14 cellular contexts compared by ENCODE assay signal in the genomic region with DNA sequence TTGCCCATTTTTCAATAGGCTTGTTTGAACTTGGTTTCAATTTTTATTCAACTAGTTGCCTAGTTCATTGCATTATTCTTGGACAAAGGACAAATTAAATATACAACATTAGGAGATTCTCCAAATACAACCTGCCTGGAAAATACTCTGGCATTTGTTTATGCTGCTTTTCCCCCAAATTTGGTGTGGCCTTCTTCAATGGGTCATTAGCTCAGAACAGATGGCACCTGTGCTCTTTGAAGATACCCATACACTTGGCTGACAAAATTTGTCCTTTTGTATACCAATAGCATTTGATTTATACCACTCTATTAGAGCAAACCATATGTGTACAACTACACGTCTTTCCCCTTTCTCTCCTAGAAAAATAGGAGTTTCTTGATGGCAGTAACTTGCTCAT. TPM values are rescaled to one million over a fixed set of nuclear protein-coding genes. Genes with fewer than 3 reads are reported as not detected.
DNase-seq lines count a peak whose midpoint lies in the region; ATAC-seq, FAIRE-seq and TF ChIP-seq lines count a peak whose summit lies in the region.
"Had no signal": no experiment of that assay in that cellular context is flagged by ENCODE, and none has a peak within 500 bp of the region (broad histone marks: within the 10 kb centered on the region; RNA-seq: fewer than 3 reads in every experiment).

No MANE protein-coding gene starts in this region.

- H3K27me3 ChIP-seq in CD4-positive, alpha-beta T cell (ENCODE audit: control insufficient read depth, insufficient read depth, low read length), result no peaks in the 10 kb centered on the region
- no peaks in the 10 kb centered on the region for H3K27me3 ChIP-seq in GM23338 (ENCODE audit: insufficient read depth)
- no peaks in the 10 kb centered on the region for H3K27me3 ChIP-seq in naive thymus-derived CD4-positive, alpha-beta T cell (ENCODE audit: control insufficient read depth in 2 of 2, insufficient read depth in 2 of 2, low read length in 2 of 2)
- no peaks in the 10 kb centered on the region for H3K27me3 ChIP-seq in osteoblast (ENCODE audit: insufficient read depth, low read length)

- H3K9me2 ChIP-seq in GM23338 (ENCODE audit: insufficient read depth), result no peaks in the 10 kb centered on the region

- H3K79me2 ChIP-seq in GM23338 (replicated peaks; ENCODE audit: insufficient read depth) (peaks cover 50% of the 10 kb centered on the region), osteoblast (ENCODE audit: insufficient read depth, low read length) (peaks cover 21% of the 10 kb centered on the region)

- H3K4me3 ChIP-seq in GM23338, result peak overlapping the region; percentile 82
- H3K4me3 ChIP-seq in naive thymus-derived CD4-positive, alpha-beta T cell (ENCODE audit: low read length), result no peak overlapping the region
- no peak overlapping the region for H3K4me3 ChIP-seq in osteoblast (ENCODE audit: insufficient read depth, low read length)

- H4K20me1 ChIP-seq in GM23338 (replicated peaks; ENCODE audit: insufficient read depth) (no peaks in the 10 kb centered on the region; the same call in 1 of the 2 replicates), osteoblast (ENCODE audit: insufficient read depth, low read length) (no peaks in the 10 kb centered on the region)

- intact Hi-C loops in CD4-positive, alpha-beta T cell (cut with DNase I, micrococcal nuclease), result loop anchor here in 1 of 2 experiments (5.0 to 10.0 kb wide), 4 partner anchors 35 to 530 kb away; partner anchors contain the start of genes ATF7IP, C12orf60 and WBP11
- intact Hi-C loops in naive thymus-derived CD4-positive, alpha-beta T cell (cut with micrococcal nuclease), result no loop called here

- no peak for ATAC-seq in CD4-positive, alpha-beta T cell (ENCODE audit: poor library complexity)
- no peak for ATAC-seq in GM23338
- no peak for ATAC-seq in activated naive CD8-positive, alpha-beta T cell treated with anti-CD3 and anti-CD28 coated beads, Interleukin-2, amount 10 ng/mL, durations not matched to agents 7 days and 5 days (ENCODE audit: low read depth)
- ATAC-seq in naive thymus-derived CD4-positive, alpha-beta T cell, result no peak
- ATAC-seq: left cardiac atrium had no signal

- H3K4me2 ChIP-seq in GM23338 (peak overlapping the region; percentile 72), osteoblast (ENCODE audit: insufficient read depth, low read length) (no peak overlapping the region)

- peaks cover 6% of the 10 kb centered on the region for H3K4me1 ChIP-seq in GM23338 (ENCODE audit: insufficient read depth)
- peaks cover 4 to 18% of the 10 kb centered on the region in 2 donors for H3K4me1 ChIP-seq in naive thymus-derived CD4-positive, alpha-beta T cell (ENCODE audit: control insufficient read depth in 2 of 2, insufficient read depth in 2 of 2, low read length in 2 of 2)
- H3K4me1 ChIP-seq in osteoblast (ENCODE audit: insufficient read depth, low read length), result peaks cover 12% of the 10 kb centered on the region

- no peak for DNase-seq in CD4-positive, alpha-beta T cell
- DNase-seq in GM23338 (ENCODE audit: low spot score), result no peak
- DNase-seq in activated naive CD8-positive, alpha-beta T cell treated with anti-CD3 and anti-CD28 coated beads, Interleukin-2, amount 10 ng/mL, durations not matched to agents 7 days and 5 days, result no peak
- DNase-seq in naive thymus-derived CD4-positive, alpha-beta T cell, result no peak
- no peak for DNase-seq in NOMO-1 (lab: John Stamatoyannopoulos, UW; ENCODE audit: unreplicated experiment in 2 of 2)
- DNase-seq in GM12891 (ENCODE audit: insufficient read length, low spot score), result no peak
- no peak for DNase-seq in dermis blood vessel endothelial cell
- DNase-seq in osteoblast (ENCODE audit: insufficient read length, low spot score, missing footprints), result no peak
- DNase-seq: effector memory CD4-positive, alpha-beta T cell; left cardiac atrium; naive B cell; NCI-H1436; NCI-H524 treated with DMSO at 0.1 percent for 48 hours; substantia nigra had no signal

- no peak overlapping the region for H3K27ac ChIP-seq in CD4-positive, alpha-beta T cell (ENCODE audit: low read depth, low read length)
- H3K27ac ChIP-seq in GM23338 (ENCODE audit: low read depth), result 0 out of 2 replicates have a peak overlapping the region, but pooled peaks have one; percentile 52
- H3K27ac ChIP-seq in naive thymus-derived CD4-positive, alpha-beta T cell (ENCODE audit: low read depth, low read length), result no peak overlapping the region
- no peak overlapping the region for H3K27ac ChIP-seq in osteoblast (ENCODE audit: low read depth, low read length)

- no peak for TF ChIP-seq CTCF in CD4-positive, alpha-beta T cell (IDR thresholded peaks at IDR 0.05)
- TF ChIP-seq CTCF in GM23338 (conservative IDR thresholded peaks at IDR 0.05; ENCODE audit: low read depth in 2 of 2) (no peak), osteoblast (IDR thresholded peaks at IDR 0.05; ENCODE audit: extremely low read depth, low read depth, low read length) (no peak)

- CTCF ChIA-PET in CD4-positive, alpha-beta T cell (lab: Charles Lee), result interaction anchor here (1.1 kb wide), 1 partner anchor 11 kb away, joined by 5 read pairs; no protein-coding TSS in a partner anchor
- CTCF ChIA-PET in naive thymus-derived CD4-positive, alpha-beta T cell (lab: Charles Lee), result interaction anchor here (0.5 kb wide), 1 partner anchor 801 kb away, joined by 5 read pairs; no protein-coding TSS in a partner anchor

- peaks cover 84% of the 10 kb centered on the region for H3K36me3 Mint-ChIP-seq in CD4-positive, alpha-beta T cell (ENCODE audit: low read depth)
- peaks cover 54% of the 10 kb centered on the region for H3K36me3 Mint-ChIP-seq in GM23338 (ENCODE audit: low read depth)
- H3K36me3 Mint-ChIP-seq in activated naive CD8-positive, alpha-beta T cell treated with anti-CD3 and anti-CD28 coated beads, Interleukin-2, amount 10 ng/mL, durations not matched to agents 7 days and 5 days, result peaks cover 45% of the 10 kb centered on the region
- H3K36me3 Mint-ChIP-seq in naive thymus-derived CD4-positive, alpha-beta T cell, result peaks cover 13 to 49% (median 45%) of the 10 kb centered on the region in 5 donors

- H2AFZ ChIP-seq in GM23338, result no peak overlapping the region
- no peak overlapping the region for H2AFZ ChIP-seq in osteoblast (ENCODE audit: low read length)

- H3K4me3 Mint-ChIP-seq in CD4-positive, alpha-beta T cell, result peak overlapping the region; percentile 97
- H3K4me3 Mint-ChIP-seq in GM23338, result peak overlapping the region; percentile 98; the same call in 2 of the 3 replicates
- H3K4me3 Mint-ChIP-seq in activated naive CD8-positive, alpha-beta T cell treated with anti-CD3 and anti-CD28 coated beads, Interleukin-2, amount 10 ng/mL, durations not matched to agents 7 days and 5 days, result peak overlapping the region; percentile 40
- H3K4me3 Mint-ChIP-seq in naive thymus-derived CD4-positive, alpha-beta T cell, result peak overlapping the region; percentile 3 to 100 (median 72)

- H3K36me3 ChIP-seq in GM23338 (ENCODE audit: insufficient read depth) (no peaks in the 10 kb centered on the region), osteoblast (ENCODE audit: insufficient read depth, low read length) (no peaks in the 10 kb centered on the region)
- H3K36me3 ChIP-seq in naive thymus-derived CD4-positive, alpha-beta T cell (ENCODE audit: control insufficient read depth in 2 of 3, insufficient read depth in 3 of 3, low read length in 3 of 3), result peaks cover 0 to 8% (median 0%) of the 10 kb centered on the region in 3 experiments

- H3K4me1 Mint-ChIP-seq in CD4-positive, alpha-beta T cell (ENCODE audit: low read depth), result peaks cover 61% of the 10 kb centered on the region
- H3K4me1 Mint-ChIP-seq in GM23338, result peaks cover 19% of the 10 kb centered on the region
- peaks cover 31% of the 10 kb centered on the region for H3K4me1 Mint-ChIP-seq in activated naive CD8-positive, alpha-beta T cell treated with anti-CD3 and anti-CD28 coated beads, Interleukin-2, amount 10 ng/mL, durations not matched to agents 7 days and 5 days
- peaks cover 23 to 59% (median 38%) of the 10 kb centered on the region in 7 donors for H3K4me1 Mint-ChIP-seq in naive thymus-derived CD4-positive, alpha-beta T cell

- H3K27me3 Mint-ChIP-seq in CD4-positive, alpha-beta T cell, result no peaks in the 10 kb centered on the region
- peaks cover 29% of the 10 kb centered on the region for H3K27me3 Mint-ChIP-seq in GM23338 (ENCODE audit: insufficient read depth, low read depth, poor library complexity)
- no peaks in the 10 kb centered on the region for H3K27me3 Mint-ChIP-seq in activated naive CD8-positive, alpha-beta T cell treated with anti-CD3 and anti-CD28 coated beads, Interleukin-2, amount 10 ng/mL, durations not matched to agents 7 days and 5 days
- peaks cover 0 to 4% (median 0%) of the 10 kb centered on the region in 5 donors for H3K27me3 Mint-ChIP-seq in naive thymus-derived CD4-positive, alpha-beta T cell
- H3K27me3 Mint-ChIP-seq: naive B cell had no signal

- H3K9me3 Mint-ChIP-seq in CD4-positive, alpha-beta T cell, result peaks cover 5% of the 10 kb centered on the region
- peaks cover 32% of the 10 kb centered on the region for H3K9me3 Mint-ChIP-seq in GM23338
- peaks cover 1% of the 10 kb centered on the region for H3K9me3 Mint-ChIP-seq in activated naive CD8-positive, alpha-beta T cell treated with anti-CD3 and anti-CD28 coated beads, Interleukin-2, amount 10 ng/mL, durations not matched to agents 7 days and 5 days
- H3K9me3 Mint-ChIP-seq in naive thymus-derived CD4-positive, alpha-beta T cell, result peaks cover 0 to 44% (median 15%) of the 10 kb centered on the region in 11 donors

- POLR2A ChIA-PET in CD4-positive, alpha-beta T cell (lab: Charles Lee), result no interaction called here
- POLR2A ChIA-PET in activated naive CD8-positive, alpha-beta T cell treated with anti-CD3 and anti-CD28 coated beads, Interleukin-2, amount 10 ng/mL, durations not matched to agents 7 days and 5 days (lab: Charles Lee), result interaction anchor here (0.6 to 0.7 kb wide), 2 partner anchors 454 to 1141 kb away, joined by 3 to 4 read pairs; no protein-coding TSS in a partner anchor
- POLR2A ChIA-PET in naive thymus-derived CD4-positive, alpha-beta T cell (lab: Charles Lee), result interaction anchor here (1.0 kb wide), 1 partner anchor 194 kb away, joined by 3 read pairs; the partner anchor contains the start of gene ARHGDIB

- H3K9me3 ChIP-seq in CD4-positive, alpha-beta T cell (ENCODE audit: control insufficient read depth, low read length), result peaks cover 4% of the 10 kb centered on the region
- peaks cover 0 to 4% (median 0%) of the 10 kb centered on the region in 3 experiments for H3K9me3 ChIP-seq in naive thymus-derived CD4-positive, alpha-beta T cell (ENCODE audit: control insufficient read depth in 2 of 3, low read length in 3 of 3)
- no peaks in the 10 kb centered on the region for H3K9me3 ChIP-seq in osteoblast (ENCODE audit: low read depth, low read length)

- H3K27ac Mint-ChIP-seq in CD4-positive, alpha-beta T cell, result peak overlapping the region; percentile 100
- H3K27ac Mint-ChIP-seq in GM23338, result no peak overlapping the region; the same call in 1 of the 2 replicates
- no peak overlapping the region for H3K27ac Mint-ChIP-seq in activated naive CD8-positive, alpha-beta T cell treated with anti-CD3 and anti-CD28 coated beads, Interleukin-2, amount 10 ng/mL, durations not matched to agents 7 days and 5 days
- H3K27ac Mint-ChIP-seq in naive thymus-derived CD4-positive, alpha-beta T cell, result peak overlapping the region in 4 of 9 donors; percentile 15 to 72 (median 26)

- no peak for TF ChIP-seq POLR2A in GM12891 (IDR thresholded peaks at IDR 0.05; ENCODE audit: low read depth, low read length)

- H3F3A ChIP-seq in GM23338 (replicated peaks; ENCODE audit: low read depth), result 0 out of 2 replicates have a peak, but pooled peaks cover 5% of the 10 kb centered on the region

- no peak for FAIRE-seq in GM12891 (lab: Jason Lieb, UNC)

RNA-seq across cellular contexts. Expression of gene WBP11, which starts 35.7 kb away (rescaled TPM):
- 100 to 1,000 TPM; 169 to 188 TPM for total RNA-seq in CD4-positive, alpha-beta T cell
- total RNA-seq in GM23338 (2014; rRNA removed; shearing (Covaris generic)), result 33.8 and 57.1 TPM in 2 replicates
- 138 and 148 TPM in 2 replicates for polyA plus RNA-seq in GM23338 (2016; fragmentation: Nextera tagmentation; extraction: Ambion mirVana)
- 10 to 100 TPM; 90.9 to 98.0 TPM for total RNA-seq in activated naive CD8-positive, alpha-beta T cell treated with anti-CD3 and anti-CD28 coated beads, Interleukin-2, amount 10 ng/mL, durations not matched to agents 7 days and 5 days
- 100 to 1,000 TPM in 2 of 5 experiments, 10 to 100 TPM in 3; 77.9 to 129 (median 90.4) TPM for total RNA-seq in naive thymus-derived CD4-positive, alpha-beta T cell
- polyA plus RNA-seq in naive thymus-derived CD4-positive, alpha-beta T cell, result 10 to 100 TPM; 58.5 to 61.2 TPM
- polyA plus RNA-seq in GM12891 (2012; ENCODE audit: low read depth, missing spikeins), result 46.2 TPM
- total RNA-seq in dermis blood vessel endothelial cell (9.5 and 17.4 TPM in 2 replicates), osteoblast (10.3 and 19.5 TPM in 2 replicates)

RNA-seq across cellular contexts. Expression of gene C12orf60, which starts 35.9 kb away (rescaled TPM):
- total RNA-seq in CD4-positive, alpha-beta T cell, result under 1 TPM; 0.11 to 0.22 TPM
- 1.7 and 1.9 TPM in 2 replicates for total RNA-seq in GM23338 (2014; rRNA removed; shearing (Covaris generic))
- 1.3 and 2.3 TPM in 2 replicates for polyA plus RNA-seq in GM23338 (2016; fragmentation: Nextera tagmentation; extraction: Ambion mirVana)
- 1 to 10 TPM; 1.3 to 1.6 TPM for total RNA-seq in activated naive CD8-positive, alpha-beta T cell treated with anti-CD3 and anti-CD28 coated beads, Interleukin-2, amount 10 ng/mL, durations not matched to agents 7 days and 5 days
- 1 to 10 TPM in 2 of 5 experiments, under 1 TPM in 2, not detected in 1; 0.22 to 1.7 (median 1.2) TPM for total RNA-seq in naive thymus-derived CD4-positive, alpha-beta T cell
- 1 to 10 TPM in 1 of 2 donors, under 1 TPM in 1; 0.86 to 1.5 TPM for polyA plus RNA-seq in naive thymus-derived CD4-positive, alpha-beta T cell
- 1.9 TPM for polyA plus RNA-seq in GM12891 (2012; ENCODE audit: low read depth, missing spikeins)
- 1.7 and 2.0 TPM in 2 replicates for total RNA-seq in dermis blood vessel endothelial cell
- 0.59 and 0.72 TPM in 2 replicates for total RNA-seq in osteoblast

RNA-seq across cellular contexts. Expression of gene SMCO3, which starts 46.4 kb away (rescaled TPM):
- not detected for total RNA-seq in CD4-positive, alpha-beta T cell
- not detected in 2 replicates for total RNA-seq in GM23338 (2014; rRNA removed; shearing (Covaris generic))
- polyA plus RNA-seq in GM23338 (2016; fragmentation: Nextera tagmentation; extraction: Ambion mirVana), result 0.13 TPM in 1 of 2 replicates, not detected in the other
- total RNA-seq in activated naive CD8-positive, alpha-beta T cell treated with anti-CD3 and anti-CD28 coated beads, Interleukin-2, amount 10 ng/mL, durations not matched to agents 7 days and 5 days, result not detected
- not detected for total RNA-seq in naive thymus-derived CD4-positive, alpha-beta T cell
- not detected for polyA plus RNA-seq in naive thymus-derived CD4-positive, alpha-beta T cell
- polyA plus RNA-seq in GM12891 (2012; ENCODE audit: low read depth, missing spikeins), result 0.10 TPM
- total RNA-seq in dermis blood vessel endothelial cell (1.2 and 1.6 TPM in 2 replicates), osteoblast (under 0.01 TPM in 1 of 2 replicates, not detected in the other)

Comparison
In these comparisons a context has a peak if more than half of its experiments do, and no peak if none do; other contexts are left out.
1. H3K4me3 Mint-ChIP-seq: peak in every context shown above with its lines; median percentile 98 in GM23338; 97 in CD4-positive, alpha-beta T cell; 72 in naive thymus-derived CD4-positive, alpha-beta T cell; 40 in activated naive CD8-positive, alpha-beta T cell treated with anti-CD3 and anti-CD28 coated beads, Interleukin-2, amount 10 ng/mL, durations not matched to agents 7 days and 5 days.